In genomic region chr6:102150549-102150948, GRCh38 we compare ENCODE assay signal across 25 cellular contexts.
"Had no signal": no experiment of that assay in that cellular context is flagged by ENCODE, and none has a peak within 500 bp of the region (broad histone marks: within the 10 kb centered on the region; RNA-seq: fewer than 3 reads in every experiment).

No MANE protein-coding gene starts in this region.

- H3K9me3 ChIP-seq: neutrophil, pancreas, psoas muscle, thoracic aorta, thyroid gland, upper lobe of left lung had no signal

- FAIRE-seq: pancreas, small intestine, urothelium cell line had no signal

- H3K36me3 ChIP-seq: neutrophil, pancreas, stomach, thoracic aorta, thyroid gland, tibial nerve, upper lobe of left lung, vagina had no signal

- H3K27me3 ChIP-seq: neutrophil, pancreas, stomach, thyroid gland, tibial nerve, upper lobe of left lung, vagina had no signal

- ATAC-seq: naive thymus-derived CD8-positive, alpha-beta T cell; natural killer cell treated with Interleukin-12 subunit alpha and Interleukin-12 subunit beta and Interleukin-15 and Interleukin-18, amount 100 ng/mL, for 72 hours; pancreas; psoas muscle; right cardiac atrium; sciatic nerve; stimulated activated effector memory CD8-positive, alpha-beta T cell treated with anti-CD3 and anti-CD28 coated beads, Interleukin-12 subunit alpha, Interleukin-12 subunit beta, amount 100 ng/mL, for 72 hours; stimulated activated naive B cell treated with anti-CD40 and anti-IgM and Interleukin-4, amounts not matched to agents 10 μg/mL and 1 μg/mL and 100 μg/mL, for 72 hours had no signal

- DNase-seq: naive thymus-derived CD8-positive, alpha-beta T cell; nephron progenitor cell; nucleus accumbens; pancreas; psoas muscle; right cardiac atrium; small intestine; stimulated activated CD4-positive, alpha-beta T cell treated with anti-CD3 and anti-CD28 coated beads, Interleukin-15, amount 100 ng/mL, for 24 hours; stimulated activated CD4-positive, alpha-beta T cell treated with anti-CD3 and anti-CD28 coated beads, Interleukin-2, amount 100 ng/mL, for 24 hours; stimulated activated CD4-positive, alpha-beta T cell treated with anti-CD3 and anti-CD28 coated beads, Interleukin-2, amount 100 ng/mL, for 48 hours; stimulated activated CD4-positive, alpha-beta T cell treated with anti-CD3 and anti-CD28 coated beads, Interleukin-4, amount 100 ng/mL, for 24 hours; stimulated activated naive B cell treated with anti-CD40 and anti-IgM and Interleukin-4, amounts not matched to agents 10 μg/mL and 1 μg/mL and 100 μg/mL, for 72 hours; stimulated activated naive CD4-positive, alpha-beta T cell treated with Interleukin-2 at 50 U/mL for 16 hours; stomach; thyroid gland; trophoblast cell; upper lobe of left lung had no signal

- H3K4me1 ChIP-seq: pancreas, stomach, thyroid gland, tibial nerve, upper lobe of left lung, vagina had no signal

- H3K27ac ChIP-seq: neutrophil, pancreas, psoas muscle, stomach, thoracic aorta, thyroid gland, tibial nerve, upper lobe of left lung, vagina had no signal

- H3K4me3 ChIP-seq: pancreas, psoas muscle, stomach, thoracic aorta, thyroid gland, tibial nerve, upper lobe of left lung, vagina had no signal
